ENCODE assay signal across 12 cellular contexts in genomic region chr2:144553379-144553778, GRCh38. TPM values are rescaled to one million over a fixed set of nuclear protein-coding genes. Genes with fewer than 3 reads are reported as not detected.
DNase-seq lines count a peak whose midpoint lies in the region; ATAC-seq and TF ChIP-seq lines count a peak whose summit lies in the region.
"Had no signal": no experiment of that assay in that cellular context is flagged by ENCODE, and none has a peak within 500 bp of the region (broad histone marks: within the 10 kb centered on the region; RNA-seq: fewer than 3 reads in every experiment).

No MANE protein-coding gene starts in this region.

- H3K4me2 ChIP-seq in PC-3 (ENCODE audit: low read length): peak overlapping the region; percentile 53

- H3K4me1 Mint-ChIP-seq in endothelial cell (ENCODE audit: unreplicated experiment): peaks cover 2% of the 10 kb centered on the region

- intact Hi-C loops in PC-3 (cut with micrococcal nuclease): loop anchor here (10.0 kb wide), 2 partner anchors 91 to 1201 kb away; no protein-coding TSS in a partner anchor

- H3K36me3 ChIP-seq in PC-3 (ENCODE audit: low read depth, low read length): no peaks in the 10 kb centered on the region

- H3K36me3 Mint-ChIP-seq in endothelial cell (ENCODE audit: low read depth, unreplicated experiment): no peaks in the 10 kb centered on the region
- H3K36me3 Mint-ChIP-seq: WTC11 had no signal

- H3F3A ChIP-seq in PC-3 (ENCODE audit: low read length, unreplicated experiment): peaks cover 4% of the 10 kb centered on the region

- no TSS peak for BruUV-seq in PC-3 (replicated peaks; lab: Mats Ljungman, UMichigan)

- H3K27ac Mint-ChIP-seq in endothelial cell (ENCODE audit: unreplicated experiment): no peak overlapping the region
- H3K27ac Mint-ChIP-seq: WTC11 had no signal

- TF ChIP-seq CTCF in PC-3 (conservative IDR thresholded peaks at IDR 0.05; ENCODE audit: low read depth, low read length) (no peak), epithelial cell of esophagus (IDR thresholded peaks at IDR 0.05; ENCODE audit: insufficient read depth, low read depth, low read length, missing control alignments) (no peak), retinal pigment epithelial cell (conservative IDR thresholded peaks at IDR 0.05; ENCODE audit: low read depth, low read length) (no peak), endothelial cell (IDR thresholded peaks at IDR 0.05; ENCODE audit: unreplicated experiment) (no peak)

- no peaks in the 10 kb centered on the region for H3K9me3 ChIP-seq in PC-3 (ENCODE audit: low read length)

- H3K4me1 ChIP-seq in PC-3 (ENCODE audit: insufficient read depth, low read length): peaks cover 28% of the 10 kb centered on the region

- POLR2A ChIA-PET in PC-3 (lab: Charles Lee; ENCODE audit: unreplicated experiment): no interaction called here

- H3K9me2 ChIP-seq in PC-3 (replicated peaks; ENCODE audit: low read length): no peaks in the 10 kb centered on the region

- no peaks in the 10 kb centered on the region for H4K20me1 ChIP-seq in PC-3 (ENCODE audit: low read length)

- no peaks in the 10 kb centered on the region for H3K79me2 ChIP-seq in PC-3 (ENCODE audit: low read length)

- H3K4me3 Mint-ChIP-seq in endothelial cell (ENCODE audit: unreplicated experiment): no peak overlapping the region
- H3K4me3 Mint-ChIP-seq: WTC11 had no signal

- CTCF ChIA-PET in PC-3 (lab: Charles Lee): no interaction called here

- H3K9me3 Mint-ChIP-seq in endothelial cell (ENCODE audit: unreplicated experiment): no peaks in the 10 kb centered on the region
- H3K9me3 Mint-ChIP-seq: WTC11 had no signal

- H3K27me3 Mint-ChIP-seq in endothelial cell (ENCODE audit: unreplicated experiment): peaks cover 3% of the 10 kb centered on the region

- H2AFZ ChIP-seq in PC-3 (ENCODE audit: low read length): no peak overlapping the region

- no peak overlapping the region for H3K9ac ChIP-seq in PC-3 (ENCODE audit: low read length)

- H3K27me3 ChIP-seq in PC-3 (ENCODE audit: low read length): no peaks in the 10 kb centered on the region

- H3K4me3 ChIP-seq in PC-3 (ENCODE audit: low read length): no peak overlapping the region
- no peak overlapping the region for H3K4me3 ChIP-seq in epithelial cell of esophagus (ENCODE audit: low read length)
- no peak overlapping the region for H3K4me3 ChIP-seq in retinal pigment epithelial cell (ENCODE audit: low read length)

- peak; percentile 88 for ATAC-seq in PC-3
- ATAC-seq in HG02938 (IDR thresholded peaks at IDR 0.05; ENCODE audit: unreplicated experiment): no peak
- ATAC-seq: WTC11 had no signal

- peak; percentile 38 for DNase-seq in GM04504 (ENCODE audit: low read depth)
- peak; percentile 92 for DNase-seq in PC-3
- peak; percentile 93 for DNase-seq in epithelial cell of esophagus (ENCODE audit: low read depth)
- DNase-seq in retinal pigment epithelial cell (ENCODE audit: low read depth): peak; percentile 82
- no peak for DNase-seq in NCI-H1436 treated with DMSO at 0.1 percent for 48 hours (lab: John Stamatoyannopoulos, UW)
- DNase-seq in GOT3 (lab: John Stamatoyannopoulos, UW): no peak
- DNase-seq in endothelial cell (ENCODE audit: low spot score): no peak
- DNase-seq: DMS79 treated with DMSO at 0.1 percent for 48 hours; NCI-H2227 treated with DMSO at 0.1 percent for 48 hours; stimulated activated CD8-positive, alpha-beta memory T cell treated with anti-CD3 and anti-CD28 coated beads, Interleukin-4, amount 100 ng/mL, for 48 hours had no signal

- peak overlapping the region; percentile 44 for H3K27ac ChIP-seq in PC-3 (ENCODE audit: low read length)

RNA-seq across cellular contexts. Expression of gene ZEB2, which starts 33.5 kb away (rescaled TPM):
- 0.69 and 1.1 TPM in 2 replicates for total RNA-seq in PC-3 (2014; rRNA removed)
- total RNA-seq in endothelial cell (ENCODE audit: unreplicated experiment): 109 TPM

Comparison
In these comparisons a context has a peak if more than half of its experiments do, and no peak if none do; other contexts are left out.
1. DNase-seq: peak in GM04504 (single experiment), PC-3 (single experiment), epithelial cell of esophagus (single experiment) and retinal pigment epithelial cell (single experiment); none in NCI-H1436 treated with DMSO at 0.1 percent for 48 hours (single experiment), GOT3 (single experiment) and endothelial cell (single experiment).
2. RNA of gene ZEB2, which starts 33.5 kb away (total RNA-seq): 109 TPM in endothelial cell (single experiment); 0.69 to 1.1 TPM in PC-3; every median in the first group is over 10 times any median in the second.